ENCODE assay signal across 8 cellular contexts in the genomic region with DNA sequence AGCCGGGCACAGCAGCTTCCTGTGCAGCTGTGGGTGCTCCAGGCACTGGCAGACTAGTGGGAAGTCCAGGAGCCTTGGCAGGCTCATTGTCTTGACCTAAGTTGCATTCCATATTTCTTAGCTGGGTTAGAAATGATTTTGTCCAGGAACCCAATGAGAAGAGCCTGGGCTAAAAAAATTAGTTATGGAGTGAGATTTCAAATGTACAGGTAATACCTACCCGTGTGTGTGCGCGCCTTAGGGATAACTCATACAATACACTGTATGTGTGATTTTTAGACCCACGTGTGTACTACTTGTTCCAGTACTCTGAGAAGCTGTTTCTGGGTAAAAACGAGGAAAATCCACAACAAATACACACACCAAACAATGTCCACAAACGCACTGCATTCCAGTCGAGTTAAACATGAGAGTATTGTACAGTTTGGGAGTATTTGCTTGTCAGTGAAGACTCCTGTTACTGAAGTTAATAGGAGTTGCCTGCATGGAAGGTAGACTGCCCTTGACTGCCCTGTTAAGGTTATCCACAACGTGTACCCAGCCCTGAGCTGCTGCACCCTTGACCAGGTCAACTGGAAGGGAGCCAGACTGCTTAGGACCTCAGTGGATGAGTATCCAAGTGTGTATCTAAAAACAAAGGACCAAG. TPM values are rescaled to one million over a fixed set of nuclear protein-coding genes. Genes with fewer than 3 reads are reported as not detected.
DNase-seq lines count a peak whose midpoint lies in the region; ATAC-seq and TF ChIP-seq lines count a peak whose summit lies in the region.

No MANE protein-coding gene starts in this region.

- no peaks in the 10 kb centered on the region for H3K9me3 ChIP-seq in KOPT-K1 (ENCODE audit: insufficient read depth, low read length, poor library complexity, severe bottlenecking)
- no peaks in the 10 kb centered on the region for H3K9me3 ChIP-seq in naive thymus-derived CD4-positive, alpha-beta T cell (ENCODE audit: control insufficient read depth in 2 of 3, low read length in 3 of 3)

- TF ChIP-seq CTCF in GM10248 (IDR thresholded peaks at IDR 0.05; ENCODE audit: control extremely low read depth, extremely low read depth, low read depth, missing control alignments): no peak

- ATAC-seq in naive thymus-derived CD4-positive, alpha-beta T cell: no peak
- ATAC-seq in GM21360 (IDR thresholded peaks at IDR 0.05; ENCODE audit: unreplicated experiment): no peak
- no peak for ATAC-seq in GM18867 (IDR thresholded peaks at IDR 0.05; ENCODE audit: unreplicated experiment)

- DNase-seq in Ammon's horn (ENCODE audit: low spot score) (peak; percentile 61), dermis blood vessel endothelial cell (peak; percentile 40), GM10248 (ENCODE audit: extremely low spot score) (no peak)
- DNase-seq in naive thymus-derived CD4-positive, alpha-beta T cell: no peak
- no peak for DNase-seq in activated CD8-positive, alpha-beta memory T cell treated with anti-CD3 and anti-CD28 coated beads, Interleukin-2, amount 50 U/mL, for 48 hours

- POLR2A ChIA-PET in naive thymus-derived CD4-positive, alpha-beta T cell (lab: Charles Lee): interaction anchor here (0.7 to 9.3 kb wide), 10 partner anchors 8 to 79 kb away, joined by 3 to 92 read pairs (median 20); a partner anchor contains a TSS
- POLR2A ChIA-PET in GM10248 (lab: Yijun Ruan, JAX): no interaction called here

- peaks cover 17% of the 10 kb centered on the region for H3K36me3 ChIP-seq in KOPT-K1 (ENCODE audit: insufficient read depth, low read length)
- H3K36me3 ChIP-seq in naive thymus-derived CD4-positive, alpha-beta T cell (ENCODE audit: control insufficient read depth in 2 of 3, insufficient read depth in 3 of 3, low read length in 3 of 3): peaks cover 0 to 20% (median 0%) of the 10 kb centered on the region in 3 experiments

- H3K27ac Mint-ChIP-seq in naive thymus-derived CD4-positive, alpha-beta T cell: peak overlapping the region; percentile 89 to 99 (median 94)

- intact Hi-C loops in naive thymus-derived CD4-positive, alpha-beta T cell (cut with micrococcal nuclease): loop anchor here (2.0 to 10.0 kb wide), 2 partner anchors 299 to 1181 kb away; a partner anchor contains a TSS

- peaks cover 3 to 20% (median 13%) of the 10 kb centered on the region in 5 donors for H3K36me3 Mint-ChIP-seq in naive thymus-derived CD4-positive, alpha-beta T cell

- H3K9me3 Mint-ChIP-seq in naive thymus-derived CD4-positive, alpha-beta T cell: peaks cover 0 to 2% (median 0%) of the 10 kb centered on the region in 11 donors

- peak overlapping the region; percentile 83 to 100 (median 98) for H3K4me3 Mint-ChIP-seq in naive thymus-derived CD4-positive, alpha-beta T cell

- peak overlapping the region; percentile 88 for H3K27ac ChIP-seq in KOPT-K1 (ENCODE audit: low read depth, low read length, poor library complexity, severe bottlenecking)
- H3K27ac ChIP-seq in naive thymus-derived CD4-positive, alpha-beta T cell (ENCODE audit: low read depth, low read length): peak overlapping the region; percentile 86

- H3K27me3 Mint-ChIP-seq in naive thymus-derived CD4-positive, alpha-beta T cell: peaks cover 0 to 9% (median 0%) of the 10 kb centered on the region in 5 donors

- H3K4me3 ChIP-seq in naive thymus-derived CD4-positive, alpha-beta T cell (ENCODE audit: low read length): peak overlapping the region; percentile 90

- no peaks in the 10 kb centered on the region for H3K27me3 ChIP-seq in naive thymus-derived CD4-positive, alpha-beta T cell (ENCODE audit: control insufficient read depth in 2 of 2, insufficient read depth in 2 of 2, low read length in 2 of 2)

- peaks cover 38 to 68% (median 59%) of the 10 kb centered on the region in 7 donors for H3K4me1 Mint-ChIP-seq in naive thymus-derived CD4-positive, alpha-beta T cell

- peaks cover 25 to 35% of the 10 kb centered on the region in 2 donors for H3K4me1 ChIP-seq in naive thymus-derived CD4-positive, alpha-beta T cell (ENCODE audit: control insufficient read depth in 2 of 2, insufficient read depth in 2 of 2, low read length in 2 of 2)

- CTCF ChIA-PET in naive thymus-derived CD4-positive, alpha-beta T cell (lab: Charles Lee): interaction anchor here (0.6 to 9.4 kb wide), 11 partner anchors 26 to 143 kb away, joined by 3 to 72 read pairs (median 8); a partner anchor contains a TSS
- CTCF ChIA-PET in GM10248 (lab: Yijun Ruan, JAX): interaction anchor here (1.0 to 3.0 kb wide), 10 partner anchors 9 to 78 kb away, joined by 5 to 25 read pairs (median 8); a partner anchor contains a TSS

RNA-seq across cellular contexts. Expression of a gene that starts 1.4 kb away (rescaled TPM):
- 12.4 and 19.4 TPM in 2 replicates for total RNA-seq in dermis blood vessel endothelial cell
- total RNA-seq in naive thymus-derived CD4-positive, alpha-beta T cell: 10 to 100 TPM in 3 of 5 experiments, 1 to 10 TPM in 2; 7.5 to 46.2 (median 21.6) TPM
- 10 to 100 TPM; 32.1 to 39.2 TPM for polyA plus RNA-seq in naive thymus-derived CD4-positive, alpha-beta T cell

RNA-seq across cellular contexts. Expression of a gene that starts 56.8 kb away (rescaled TPM):
- total RNA-seq in dermis blood vessel endothelial cell: 9.9 and 11.3 TPM in 2 replicates
- total RNA-seq in naive thymus-derived CD4-positive, alpha-beta T cell: 10 to 100 TPM in 2 of 5 experiments, 1 to 10 TPM in 3; 2.4 to 13.8 (median 6.0) TPM
- polyA plus RNA-seq in naive thymus-derived CD4-positive, alpha-beta T cell: 1 to 10 TPM; 1.9 to 5.2 TPM

Comparison
In these comparisons a context has a peak if more than half of its experiments do, and no peak if none do; other contexts are left out.
1. DNase-seq: peak in Ammon's horn (single experiment) and dermis blood vessel endothelial cell (single experiment); none in naive thymus-derived CD4-positive, alpha-beta T cell (0 of 9), GM10248 (single experiment) and activated CD8-positive, alpha-beta memory T cell treated with anti-CD3 and anti-CD28 coated beads, Interleukin-2, amount 50 U/mL, for 48 hours (single experiment).